In the genomic region with DNA sequence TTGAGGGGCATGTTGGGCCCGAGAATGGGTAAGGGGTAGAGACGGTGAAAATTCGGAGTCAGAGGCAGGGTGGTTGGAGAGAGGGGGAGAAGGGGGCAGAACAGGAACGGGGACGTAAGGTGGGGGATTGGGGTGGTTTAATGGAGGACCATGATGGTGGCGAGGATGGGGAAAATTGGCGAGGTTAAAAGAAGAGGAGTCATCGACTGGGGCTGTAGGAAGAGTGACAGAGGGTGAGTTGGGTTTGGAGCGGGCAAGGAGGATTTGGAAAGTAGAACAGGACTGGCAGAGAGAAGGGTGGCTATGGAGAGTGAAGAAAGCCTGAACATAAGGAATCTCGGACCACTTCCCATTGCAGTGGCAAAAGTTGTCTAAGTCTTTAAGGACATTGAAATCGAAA, we compare ENCODE assay signal across 1 cellular context.
TF ChIP-seq lines count a peak whose summit lies in the region.

No MANE protein-coding gene starts in this region.

TF ChIP-seq in HepG2, 621 proteins besides CTCF, POLR2A, EP300 and RAD21:
- TF ChIP-seq RFX5 (IDR thresholded peaks at IDR 0.05; ENCODE audit: low read depth, low read length) = no peak
- TF ChIP-seq ADNP (CRISPR knock-in tag; IDR thresholded peaks at IDR 0.05) = no peak
- TF ChIP-seq ZMYM4 (CRISPR knock-in tag; IDR thresholded peaks at IDR 0.05) = no peak
- TF ChIP-seq HHEX (CRISPR knock-in tag; IDR thresholded peaks at IDR 0.05) = no peak
- TF ChIP-seq ZNF674 (CRISPR knock-in tag; IDR thresholded peaks at IDR 0.05; ENCODE audit: low read depth) = no peak
- no peak for TF ChIP-seq CAMTA2 (CRISPR knock-in tag; IDR thresholded peaks at IDR 0.05; ENCODE audit: borderline replicate concordance)
- TF ChIP-seq, protein P1, sequence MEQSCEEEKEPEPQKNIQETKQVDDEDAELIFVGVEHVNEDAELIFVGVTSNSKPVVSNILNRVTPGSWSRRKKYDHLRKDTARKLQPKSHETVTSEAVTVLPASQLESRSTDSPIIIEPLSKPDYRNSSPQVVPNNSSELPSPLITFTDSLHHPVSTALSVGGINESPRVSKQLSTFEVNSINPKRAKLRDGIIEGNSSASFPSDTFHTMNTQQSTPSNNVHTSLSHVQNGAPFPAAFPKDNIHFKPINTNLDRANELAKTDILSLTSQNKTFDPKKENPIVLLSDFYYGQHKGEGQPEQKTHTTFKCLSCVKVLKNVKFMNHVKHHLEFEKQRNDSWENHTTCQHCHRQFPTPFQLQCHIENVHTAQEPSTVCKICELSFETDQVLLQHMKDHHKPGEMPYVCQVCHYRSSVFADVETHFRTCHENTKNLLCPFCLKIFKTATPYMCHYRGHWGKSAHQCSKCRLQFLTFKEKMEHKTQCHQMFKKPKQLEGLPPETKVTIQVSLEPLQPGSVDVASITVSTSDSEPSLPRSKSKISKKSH (CRISPR knock-in tag; IDR thresholded peaks at IDR 0.05; ENCODE audit: borderline replicate concordance) = no peak
- TF ChIP-seq ZNF878 (CRISPR knock-in tag; IDR thresholded peaks at IDR 0.05) = no peak
- TF ChIP-seq ZFY (CRISPR knock-in tag; IDR thresholded peaks at IDR 0.05) = no peak
- no peak for TF ChIP-seq NR2F6 (IDR thresholded peaks at IDR 0.05)
- no peak for TF ChIP-seq NR2F6 (CRISPR knock-in tag; IDR thresholded peaks at IDR 0.05)
- no peak for TF ChIP-seq GABPA (IDR thresholded peaks at IDR 0.05; ENCODE audit: low read depth, low read length)
- no peak for TF ChIP-seq GABPA (CRISPR knock-in tag; IDR thresholded peaks at IDR 0.05; ENCODE audit: low read depth)
- no peak for TF ChIP-seq ZBTB21 (CRISPR knock-in tag; IDR thresholded peaks at IDR 0.05)
- TF ChIP-seq NCOA5 (CRISPR knock-in tag; IDR thresholded peaks at IDR 0.05) = no peak
- no peak for TF ChIP-seq TEAD3 (CRISPR knock-in tag; optimal IDR thresholded peaks at IDR 0.05; ENCODE audit: borderline replicate concordance)
- TF ChIP-seq HNRNPH1 (optimal IDR thresholded peaks at IDR 0.05; ENCODE audit: low read depth, low read length) = no peak
